Comparison of ENCODE assay signal across 8 cellular contexts in genomic region chr1:92817986-92818764, GRCh38. TPM values are rescaled to one million over a fixed set of nuclear protein-coding genes. Genes with fewer than 3 reads are reported as not detected.
DNase-seq lines count a peak whose midpoint lies in the region; FAIRE-seq and TF ChIP-seq lines count a peak whose summit lies in the region.

No MANE protein-coding gene starts in this region.

- H3K4me2 ChIP-seq in Loucy (ENCODE audit: low read depth, low read length, poor library complexity, severe bottlenecking) = no peak overlapping the region

- H3F3A ChIP-seq in Loucy (ENCODE audit: low read depth) = no peaks in the 10 kb centered on the region

- no peaks in the 10 kb centered on the region for H3K36me3 ChIP-seq in Loucy (ENCODE audit: insufficient read depth, low read length)

- TF ChIP-seq CTCF in Loucy (conservative IDR thresholded peaks at IDR 0.05; ENCODE audit: low read length) (peak; percentile 81), choroid plexus epithelial cell (conservative IDR thresholded peaks at IDR 0.05; ENCODE audit: low read depth, low read length) (peak; percentile 78)

- no peak overlapping the region for H3K9ac ChIP-seq in Loucy (ENCODE audit: low read depth, low read length, poor library complexity, severe bottlenecking)

- no peaks in the 10 kb centered on the region for H3K27me3 ChIP-seq in Loucy (ENCODE audit: insufficient read depth, low read length, poor library complexity, severe bottlenecking)

- no peaks in the 10 kb centered on the region for H3K4me1 ChIP-seq in Loucy (ENCODE audit: insufficient read depth, low read length, poor library complexity, severe bottlenecking)

- H3K79me2 ChIP-seq in Loucy (ENCODE audit: insufficient read depth, low read length) = no peaks in the 10 kb centered on the region

- H3K4me3 ChIP-seq in Loucy (ENCODE audit: low read length, poor library complexity, severe bottlenecking) (no peak overlapping the region), choroid plexus epithelial cell (ENCODE audit: low read depth, low read length) (no peak overlapping the region)

- no peaks in the 10 kb centered on the region for H3K9me3 ChIP-seq in Loucy (ENCODE audit: insufficient read depth, low read depth, low read length)

- no peaks in the 10 kb centered on the region for H4K20me1 ChIP-seq in Loucy (ENCODE audit: insufficient read depth, low read length, poor library complexity, severe bottlenecking)

- peak overlapping the region; percentile 74; the same call in 1 of the 2 replicates for H2AFZ ChIP-seq in Loucy (ENCODE audit: low read length)

- peak; percentile 22 for DNase-seq in NCI-H1436 (lab: John Stamatoyannopoulos, UW)
- no peak for DNase-seq in NCI-H1436 treated with DMSO at 0.1 percent for 48 hours (lab: John Stamatoyannopoulos, UW)
- peak; percentile 43 for DNase-seq in GM19239 (ENCODE audit: insufficient read length, low spot score)
- peak; percentile 65 for DNase-seq in choroid plexus epithelial cell (ENCODE audit: low read depth)
- peak; percentile 44 for DNase-seq in myocyte (ENCODE audit: low read depth)
- DNase-seq in RCC 7860 (ENCODE audit: low spot score) = no peak
- no peak for DNase-seq in AG08396 (ENCODE audit: low spot score)

- no peaks in the 10 kb centered on the region for H3K9me2 ChIP-seq in Loucy (replicated peaks; ENCODE audit: low read depth, low read length)

- FAIRE-seq in GM19239 (lab: Jason Lieb, UNC) (peak; percentile 76), RCC 7860 (lab: Jason Lieb, UNC) (no peak)

RNA-seq across cellular contexts. Expression of gene RPL5, which starts 13.7 kb away (rescaled TPM):
- total RNA-seq in myocyte = 1,276 and 1,304 TPM in 2 replicates
- polyA plus RNA-seq in myocyte (2012) = 915 TPM

RNA-seq across cellular contexts. Expression of gene EVI5, which starts 33.3 kb away (rescaled TPM):
- 13.6 and 16.9 TPM in 2 replicates for total RNA-seq in myocyte
- polyA plus RNA-seq in myocyte (2012) = 11.3 TPM

Comparison
In these comparisons a context has a peak if more than half of its experiments do, and no peak if none do; other contexts are left out.
1. DNase-seq: peak in NCI-H1436 (single experiment), GM19239 (single experiment), choroid plexus epithelial cell (single experiment) and myocyte (single experiment); none in NCI-H1436 treated with DMSO at 0.1 percent for 48 hours (single experiment), RCC 7860 (single experiment) and AG08396 (single experiment).